Comparison of ENCODE assay signal across 17 cellular contexts in the genomic region with DNA sequence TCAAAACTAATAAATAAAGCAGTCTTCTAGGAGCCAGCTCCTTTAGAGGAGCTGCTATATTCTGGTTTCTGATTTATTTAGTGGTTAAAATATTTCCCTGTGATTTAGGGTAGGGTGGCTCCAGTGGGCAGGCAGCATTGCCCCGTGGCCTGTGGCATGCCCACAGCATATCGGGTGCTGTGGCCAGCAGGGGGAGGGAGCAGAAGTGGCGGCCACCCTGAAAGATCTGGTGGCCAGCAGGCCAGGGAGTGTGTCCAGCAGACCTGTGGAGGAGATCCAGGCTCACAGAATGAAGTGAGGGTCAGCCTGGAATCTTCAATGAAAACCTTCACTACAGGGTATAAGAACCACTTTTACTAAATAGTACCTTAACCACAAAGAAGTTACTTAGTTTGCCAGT.
"Had no signal": no experiment of that assay in that cellular context is flagged by ENCODE, and none has a peak within 500 bp of the region (broad histone marks: within the 10 kb centered on the region; RNA-seq: fewer than 3 reads in every experiment).

No MANE protein-coding gene starts in this region.

- H3K4me1 ChIP-seq: breast epithelium, gastroesophageal sphincter, right atrium auricular region had no signal

- ATAC-seq: gastroesophageal sphincter; stimulated activated naive B cell treated with anti-CD40 and anti-IgM and Interleukin-4, amounts not matched to agents 10 μg/mL and 1 μg/mL and 100 μg/mL, for 72 hours had no signal

- H3K36me3 ChIP-seq: breast epithelium, gastroesophageal sphincter, right atrium auricular region, thyroid gland had no signal

- H3K27ac ChIP-seq: breast epithelium, dorsolateral prefrontal cortex, gastroesophageal sphincter, right atrium auricular region, skin epidermis, thyroid gland had no signal

- H3K9me3 ChIP-seq: breast epithelium, gastroesophageal sphincter, right atrium auricular region, thyroid gland had no signal

- H3K27me3 ChIP-seq: breast epithelium, dorsolateral prefrontal cortex, gastroesophageal sphincter, right atrium auricular region, thyroid gland had no signal

- DNase-seq: activated CD4-positive, alpha-beta T cell treated with anti-CD3 and anti-CD28 coated beads, Interleukin-2, amount 10 ng/mL, durations not matched to agents 7 days and 5 days; activated naive CD4-positive, alpha-beta T cell treated with Interleukin-2 at 50 U/mL for 16 hours; activated T-cell treated with anti-CD3 and anti-CD28 coated beads for 4 hours; dorsolateral prefrontal cortex; erythroblast; naive B cell; posterior cingulate gyrus; stimulated activated CD4-positive, alpha-beta T cell treated with anti-CD3 and anti-CD28 coated beads, Interleukin-15, amount 100 ng/mL, for 24 hours; stimulated activated CD4-positive, alpha-beta T cell treated with anti-CD3 and anti-CD28 coated beads, Interleukin-4, amount 100 ng/mL, for 1 hour; stimulated activated naive B cell treated with anti-CD40 and anti-IgM and Interleukin-4, amounts not matched to agents 10 μg/mL and 1 μg/mL and 100 μg/mL, for 72 hours; thyroid gland had no signal

- FAIRE-seq: TTC549, urothelium cell line had no signal

- H3K4me3 ChIP-seq: breast epithelium, dorsolateral prefrontal cortex, gastroesophageal sphincter, right atrium auricular region, skin epidermis, thyroid gland had no signal
